8 cellular contexts compared by ENCODE assay signal in genomic region chr16:3444032-3444388, GRCh38. TPM values are rescaled to one million over a fixed set of nuclear protein-coding genes. Genes with fewer than 3 reads are reported as not detected.
DNase-seq lines count a peak whose midpoint lies in the region; ATAC-seq and TF ChIP-seq lines count a peak whose summit lies in the region.

No MANE protein-coding gene starts in this region.

- peak overlapping the region; percentile 87 for H3K4me3 ChIP-seq in SK-N-MC
- H3K4me3 ChIP-seq in lower leg skin (ENCODE audit: low read depth, poor library complexity, severe bottlenecking): peak overlapping the region; percentile 47

- H3K27ac ChIP-seq in SK-N-MC: peak overlapping the region; percentile 78; the same call in 1 of the 2 replicates

- peaks cover 5% of the 10 kb centered on the region for H3K4me1 Mint-ChIP-seq in dendritic cell treated with granulocyte-macrophage colony-stimulating factor and Interleukin-4, amounts not matched to agents 40 ng/mL and 50 ng/mL, for 4 days (ENCODE audit: low read depth)

- H3K9ac ChIP-seq in SK-N-MC (ENCODE audit: insufficient read length): peak overlapping the region; percentile 87

- H3K27me3 Mint-ChIP-seq in dendritic cell treated with granulocyte-macrophage colony-stimulating factor and Interleukin-4, amounts not matched to agents 40 ng/mL and 50 ng/mL, for 4 days: no peaks in the 10 kb centered on the region

- no peak for DNase-seq in activated CD4-positive, CD25-positive, alpha-beta regulatory T cell (lab: John Stamatoyannopoulos, UW)
- DNase-seq in SK-N-MC (ENCODE audit: low read depth, low spot score) (no peak), lower leg skin (ENCODE audit: low spot score in 2 of 2) (no peak), stromal cell of bone marrow (ENCODE audit: low read depth) (peak; percentile 64)

- peaks cover 48% of the 10 kb centered on the region; the same call in 1 of the 2 replicates for H3K36me3 ChIP-seq in SK-N-MC (ENCODE audit: insufficient read depth, low read length)

- intact Hi-C loops in dendritic cell treated with granulocyte-macrophage colony-stimulating factor and Interleukin-4, amounts not matched to agents 40 ng/mL and 50 ng/mL, for 4 days (cut with micrococcal nuclease): no loop called here
- intact Hi-C loops in lower leg skin (cut with DNase I; ENCODE audit: low total_unique reads): no loop called here

- H3K9me3 Mint-ChIP-seq in dendritic cell treated with granulocyte-macrophage colony-stimulating factor and Interleukin-4, amounts not matched to agents 40 ng/mL and 50 ng/mL, for 4 days: peaks cover 28% of the 10 kb centered on the region

- WGBS in lower leg skin, 2 donors: 43 to 47% methylated on average over 10 of the region's 10 CpGs

- peaks cover 65% of the 10 kb centered on the region for H3K36me3 Mint-ChIP-seq in dendritic cell treated with granulocyte-macrophage colony-stimulating factor and Interleukin-4, amounts not matched to agents 40 ng/mL and 50 ng/mL, for 4 days (ENCODE audit: low read depth)

- ATAC-seq in activated CD4-positive, CD25-positive, alpha-beta regulatory T cell treated with anti-CD3 and anti-CD28 coated beads, Interleukin-2, amount 50 U/mL, for 24 hours: peak; percentile 53 to 64
- ATAC-seq in HG03159 (IDR thresholded peaks at IDR 0.05; ENCODE audit: unreplicated experiment) (peak; percentile 51), GM18519 (IDR thresholded peaks at IDR 0.05; ENCODE audit: low FRiP score, unreplicated experiment) (no peak)

- H3K27ac Mint-ChIP-seq in dendritic cell treated with granulocyte-macrophage colony-stimulating factor and Interleukin-4, amounts not matched to agents 40 ng/mL and 50 ng/mL, for 4 days: peak overlapping the region; percentile 91

- H3K4me3 Mint-ChIP-seq in dendritic cell treated with granulocyte-macrophage colony-stimulating factor and Interleukin-4, amounts not matched to agents 40 ng/mL and 50 ng/mL, for 4 days: peak overlapping the region; percentile 94

- no peak for TF ChIP-seq CTCF in lower leg skin (IDR thresholded peaks at IDR 0.05)

- no peaks in the 10 kb centered on the region for H3K9me3 ChIP-seq in SK-N-MC (ENCODE audit: low read depth, low read length)

- no peak for TF ChIP-seq POLR2A in lower leg skin (IDR thresholded peaks at IDR 0.05)

RNA-seq across cellular contexts. Expression of gene NAA60, which starts 0.5 kb away (rescaled TPM):
- total RNA-seq in lower leg skin: 10 to 100 TPM; 21.2 to 42.2 (median 24.8) TPM

RNA-seq across cellular contexts. Expression of gene ZNF597, which starts 0.7 kb away (rescaled TPM):
- 1 to 10 TPM; 2.1 to 3.2 (median 2.5) TPM for total RNA-seq in lower leg skin

RNA-seq across cellular contexts. Expression of gene ZNF174, which starts 43.0 kb away (rescaled TPM):
- total RNA-seq in lower leg skin: 10 to 100 TPM; 12.3 to 16.4 (median 13.4) TPM

RNA-seq across cellular contexts. Expression of gene ZSCAN32, which starts 43.2 kb away (rescaled TPM):
- total RNA-seq in lower leg skin: 10 to 100 TPM in 2 of 4 donors, 1 to 10 TPM in 2; 8.2 to 16.4 (median 11.7) TPM

RNA-seq across cellular contexts. Expression of gene C16orf90, which starts 51.3 kb away (rescaled TPM):
- total RNA-seq in lower leg skin: not detected
